Comparison of ENCODE assay signal across 1 cellular context in genomic region chr1:227938276-227938675, GRCh38.
A peak's percentile ranks its signal among the peaks of the same experiment; 100 is the strongest.
TF ChIP-seq lines count a peak whose summit lies in the region.

No MANE protein-coding gene starts in this region.

TF ChIP-seq in K562, 482 proteins besides CTCF, POLR2A, EP300 and RAD21 (continues in another document):
- TF ChIP-seq CHD7 (IDR thresholded peaks at IDR 0.05; ENCODE audit: low read depth, low read length) (no peak), ZNF512 (tag; IDR thresholded peaks at IDR 0.05) (no peak), ZNF239 (CRISPR knock-in tag; IDR thresholded peaks at IDR 0.05) (no peak), HDGF (IDR thresholded peaks at IDR 0.05) (0 out of 2 replicates have a peak, but pooled peaks have one; percentile 36), BCL6 (CRISPR knock-in tag; IDR thresholded peaks at IDR 0.05) (no peak), CBFB (CRISPR knock-in tag; IDR thresholded peaks at IDR 0.05) (no peak), ZNF263 (CRISPR knock-in tag; IDR thresholded peaks at IDR 0.05; ENCODE audit: borderline replicate concordance) (no peak), TCFL5 (CRISPR knock-in tag; conservative IDR thresholded peaks at IDR 0.05) (no peak), FOXK2 (conservative IDR thresholded peaks at IDR 0.05 in 1 of 2, IDR thresholded peaks at IDR 0.05 in 1 of 2; ENCODE audit: low read depth in 2 of 2) (0 out of 4 replicates have a peak, but pooled peaks of 1 of the 2 experiments have one; percentile 14), TSC22D4 (tag; IDR thresholded peaks at IDR 0.05) (peak; percentile 20; the same call in 1 of the 2 replicates), MNT (conservative IDR thresholded peaks at IDR 0.05) (no peak), SIN3A (IDR thresholded peaks at IDR 0.05; ENCODE audit: borderline replicate concordance in 2 of 2, control insufficient read depth in 1 of 2, low read depth in 2 of 2, low read length in 2 of 2) (no peak), TFAP4 (CRISPR knock-in tag; IDR thresholded peaks at IDR 0.05; ENCODE audit: borderline replicate concordance) (no peak), HNRNPK (IDR thresholded peaks at IDR 0.05; ENCODE audit: low read depth, low read length, poor library complexity, severe bottlenecking) (no peak), CAMTA2 (CRISPR knock-in tag; conservative IDR thresholded peaks at IDR 0.05) (no peak), PHB2 (IDR thresholded peaks at IDR 0.05; ENCODE audit: low read depth) (no peak), ZNF699 (CRISPR knock-in tag; IDR thresholded peaks at IDR 0.05; ENCODE audit: insufficient replicate concordance) (no peak), NR2C2 (CRISPR knock-in tag; IDR thresholded peaks at IDR 0.05) (no peak), NR2C2 (tag; IDR thresholded peaks at IDR 0.05) (no peak), TEAD1 (CRISPR knock-in tag; IDR thresholded peaks at IDR 0.05) (no peak)
- TF ChIP-seq, protein P1, sequence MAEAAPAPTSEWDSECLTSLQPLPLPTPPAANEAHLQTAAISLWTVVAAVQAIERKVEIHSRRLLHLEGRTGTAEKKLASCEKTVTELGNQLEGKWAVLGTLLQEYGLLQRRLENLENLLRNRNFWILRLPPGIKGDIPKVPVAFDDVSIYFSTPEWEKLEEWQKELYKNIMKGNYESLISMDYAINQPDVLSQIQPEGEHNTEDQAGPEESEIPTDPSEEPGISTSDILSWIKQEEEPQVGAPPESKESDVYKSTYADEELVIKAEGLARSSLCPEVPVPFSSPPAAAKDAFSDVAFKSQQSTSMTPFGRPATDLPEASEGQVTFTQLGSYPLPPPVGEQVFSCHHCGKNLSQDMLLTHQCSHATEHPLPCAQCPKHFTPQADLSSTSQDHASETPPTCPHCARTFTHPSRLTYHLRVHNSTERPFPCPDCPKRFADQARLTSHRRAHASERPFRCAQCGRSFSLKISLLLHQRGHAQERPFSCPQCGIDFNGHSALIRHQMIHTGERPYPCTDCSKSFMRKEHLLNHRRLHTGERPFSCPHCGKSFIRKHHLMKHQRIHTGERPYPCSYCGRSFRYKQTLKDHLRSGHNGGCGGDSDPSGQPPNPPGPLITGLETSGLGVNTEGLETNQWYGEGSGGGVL (CRISPR knock-in tag; IDR thresholded peaks at IDR 0.05), result no peak
- TF ChIP-seq, protein P2, sequence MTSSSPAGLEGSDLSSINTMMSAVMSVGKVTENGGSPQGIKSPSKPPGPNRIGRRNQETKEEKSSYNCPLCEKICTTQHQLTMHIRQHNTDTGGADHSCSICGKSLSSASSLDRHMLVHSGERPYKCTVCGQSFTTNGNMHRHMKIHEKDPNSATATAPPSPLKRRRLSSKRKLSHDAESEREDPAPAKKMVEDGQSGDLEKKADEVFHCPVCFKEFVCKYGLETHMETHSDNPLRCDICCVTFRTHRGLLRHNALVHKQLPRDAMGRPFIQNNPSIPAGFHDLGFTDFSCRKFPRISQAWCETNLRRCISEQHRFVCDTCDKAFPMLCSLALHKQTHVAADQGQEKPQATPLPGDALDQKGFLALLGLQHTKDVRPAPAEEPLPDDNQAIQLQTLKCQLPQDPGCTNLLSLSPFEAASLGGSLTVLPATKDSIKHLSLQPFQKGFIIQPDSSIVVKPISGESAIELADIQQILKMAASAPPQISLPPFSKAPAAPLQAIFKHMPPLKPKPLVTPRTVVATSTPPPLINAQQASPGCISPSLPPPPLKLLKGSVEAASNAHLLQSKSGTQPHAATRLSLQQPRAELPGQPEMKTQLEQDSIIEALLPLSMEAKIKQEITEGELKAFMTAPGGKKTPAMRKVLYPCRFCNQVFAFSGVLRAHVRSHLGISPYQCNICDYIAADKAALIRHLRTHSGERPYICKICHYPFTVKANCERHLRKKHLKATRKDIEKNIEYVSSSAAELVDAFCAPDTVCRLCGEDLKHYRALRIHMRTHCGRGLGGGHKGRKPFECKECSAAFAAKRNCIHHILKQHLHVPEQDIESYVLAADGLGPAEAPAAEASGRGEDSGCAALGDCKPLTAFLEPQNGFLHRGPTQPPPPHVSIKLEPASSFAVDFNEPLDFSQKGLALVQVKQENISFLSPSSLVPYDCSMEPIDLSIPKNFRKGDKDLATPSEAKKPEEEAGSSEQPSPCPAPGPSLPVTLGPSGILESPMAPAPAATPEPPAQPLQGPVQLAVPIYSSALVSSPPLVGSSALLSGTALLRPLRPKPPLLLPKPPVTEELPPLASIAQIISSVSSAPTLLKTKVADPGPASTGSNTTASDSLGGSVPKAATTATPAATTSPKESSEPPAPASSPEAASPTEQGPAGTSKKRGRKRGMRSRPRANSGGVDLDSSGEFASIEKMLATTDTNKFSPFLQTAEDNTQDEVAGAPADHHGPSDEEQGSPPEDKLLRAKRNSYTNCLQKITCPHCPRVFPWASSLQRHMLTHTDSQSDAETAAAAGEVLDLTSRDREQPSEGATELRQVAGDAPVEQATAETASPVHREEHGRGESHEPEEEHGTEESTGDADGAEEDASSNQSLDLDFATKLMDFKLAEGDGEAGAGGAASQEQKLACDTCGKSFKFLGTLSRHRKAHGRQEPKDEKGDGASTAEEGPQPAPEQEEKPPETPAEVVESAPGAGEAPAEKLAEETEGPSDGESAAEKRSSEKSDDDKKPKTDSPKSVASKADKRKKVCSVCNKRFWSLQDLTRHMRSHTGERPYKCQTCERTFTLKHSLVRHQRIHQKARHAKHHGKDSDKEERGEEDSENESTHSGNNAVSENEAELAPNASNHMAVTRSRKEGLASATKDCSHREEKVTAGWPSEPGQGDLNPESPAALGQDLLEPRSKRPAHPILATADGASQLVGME (CRISPR knock-in tag; IDR thresholded peaks at IDR 0.05), result no peak
- TF ChIP-seq, protein P3, sequence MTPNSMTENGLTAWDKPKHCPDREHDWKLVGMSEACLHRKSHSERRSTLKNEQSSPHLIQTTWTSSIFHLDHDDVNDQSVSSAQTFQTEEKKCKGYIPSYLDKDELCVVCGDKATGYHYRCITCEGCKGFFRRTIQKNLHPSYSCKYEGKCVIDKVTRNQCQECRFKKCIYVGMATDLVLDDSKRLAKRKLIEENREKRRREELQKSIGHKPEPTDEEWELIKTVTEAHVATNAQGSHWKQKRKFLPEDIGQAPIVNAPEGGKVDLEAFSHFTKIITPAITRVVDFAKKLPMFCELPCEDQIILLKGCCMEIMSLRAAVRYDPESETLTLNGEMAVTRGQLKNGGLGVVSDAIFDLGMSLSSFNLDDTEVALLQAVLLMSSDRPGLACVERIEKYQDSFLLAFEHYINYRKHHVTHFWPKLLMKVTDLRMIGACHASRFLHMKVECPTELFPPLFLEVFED (CRISPR knock-in tag; conservative IDR thresholded peaks at IDR 0.05), result 0 out of 2 replicates have a peak, but pooled peaks have one; percentile 52
